Comparison of ENCODE assay signal across 1 cellular context in genomic region chr18:33802955-33803354, GRCh38.
A peak's percentile ranks its signal among the peaks of the same experiment; 100 is the strongest.
TF ChIP-seq lines count a peak whose summit lies in the region.

No MANE protein-coding gene starts in this region.

TF ChIP-seq in liver, 16 proteins besides CTCF, POLR2A, EP300 and RAD21 (continued from another document):
- TF ChIP-seq REST (IDR thresholded peaks at IDR 0.05) (no peak), HNF4A (conservative IDR thresholded peaks at IDR 0.05) (peak; percentile 36 to 63), YY1 (IDR thresholded peaks at IDR 0.05) (no peak), NR2F2 (IDR thresholded peaks at IDR 0.05) (no peak), HNF4G (IDR thresholded peaks at IDR 0.05) (no peak), FOXA1 (IDR thresholded peaks at IDR 0.05) (peak; percentile 88), TAF1 (conservative IDR thresholded peaks at IDR 0.05) (no peak)
- TF ChIP-seq, protein P1, sequence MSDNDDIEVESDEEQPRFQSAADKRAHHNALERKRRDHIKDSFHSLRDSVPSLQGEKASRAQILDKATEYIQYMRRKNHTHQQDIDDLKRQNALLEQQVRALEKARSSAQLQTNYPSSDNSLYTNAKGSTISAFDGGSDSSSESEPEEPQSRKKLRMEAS (IDR thresholded peaks at IDR 0.05) = peak; percentile 40
